In genomic region chr17:59165933-59166342, GRCh38 we compare ENCODE assay signal across 8 cellular contexts. TPM values are rescaled to one million over a fixed set of nuclear protein-coding genes. Genes with fewer than 3 reads are reported as not detected.
DNase-seq lines count a peak whose midpoint lies in the region; ATAC-seq and TF ChIP-seq lines count a peak whose summit lies in the region.

No MANE protein-coding gene starts in this region.

- intact Hi-C loops in IMR-90 (cut with micrococcal nuclease) = no loop called here

- H3K4me2 ChIP-seq in IMR-90 (ENCODE audit: low read depth, low read length) = peak overlapping the region; percentile 48; the same call in 1 of the 2 replicates

- dilution Hi-C loops in IMR-90 (cut with HindIII; ENCODE audit: low sequenced_read_pairs, unreplicated experiment) = no loop called here

- no peak overlapping the region for H3K4me3 ChIP-seq in IMR-90 (ENCODE audit: insufficient read depth, low read depth, low read length)
- no peak overlapping the region for H3K4me3 ChIP-seq in suprapubic skin

- H3K36me3 ChIP-seq in IMR-90 (ENCODE audit: control insufficient read depth, insufficient read depth, low read length) (peaks cover 1% of the 10 kb centered on the region; the same call in 1 of the 2 replicates), suprapubic skin (no peaks in the 10 kb centered on the region)

- H2BK15ac ChIP-seq in IMR-90 (ENCODE audit: low read depth, low read length) = no peak overlapping the region; the same call in 2 of the 3 replicates

- POLR2A ChIA-PET in activated naive CD8-positive, alpha-beta T cell treated with anti-CD3 and anti-CD28 coated beads, Interleukin-2, amount 10 ng/mL, durations not matched to agents 7 days and 5 days (lab: Charles Lee) = no interaction called here
- POLR2A ChIA-PET in IMR-90 (lab: Charles Lee; ENCODE audit: unreplicated experiment) = no interaction called here

- H2BK120ac ChIP-seq in IMR-90 (ENCODE audit: low read depth, low read length) = peak overlapping the region; percentile 1; the same call in 1 of the 2 replicates

- no peaks in the 10 kb centered on the region for H3K27me3 ChIP-seq in IMR-90 (ENCODE audit: control insufficient read depth, insufficient read depth, low read length)
- H3K27me3 ChIP-seq in suprapubic skin = no peaks in the 10 kb centered on the region

- no peaks in the 10 kb centered on the region for H3K9me3 Mint-ChIP-seq in activated naive CD8-positive, alpha-beta T cell treated with anti-CD3 and anti-CD28 coated beads, Interleukin-2, amount 10 ng/mL, durations not matched to agents 7 days and 5 days
- no peaks in the 10 kb centered on the region for H3K9me3 Mint-ChIP-seq in activated naive CD8-positive, alpha-beta T cell treated with anti-CD3 and anti-CD28 coated beads for 36 hours

- no peaks in the 10 kb centered on the region for H3K9me3 ChIP-seq in IMR-90 (ENCODE audit: control insufficient read depth, insufficient read depth, low read length)
- no peaks in the 10 kb centered on the region for H3K9me3 ChIP-seq in suprapubic skin

- BruUV-seq in IMR-90 (replicated peaks; lab: Mats Ljungman, UMichigan) = no TSS peak

- peak overlapping the region; percentile 6 for H2BK5ac ChIP-seq in IMR-90 (ENCODE audit: low read depth, low read length, poor library complexity, severe bottlenecking)

- H4K20me1 ChIP-seq in IMR-90 (ENCODE audit: insufficient read depth, low read length) = no peaks in the 10 kb centered on the region

- peak overlapping the region; percentile 14; the same call in 1 of the 2 replicates for H4K5ac ChIP-seq in IMR-90 (ENCODE audit: low read depth, low read length)

- in situ Hi-C loops in IMR-90 (cut with MboI; ENCODE audit: low sequenced_read_pairs) = no loop called here
- in situ Hi-C loops in T47D (cut with HindIII; ENCODE audit: low pct_unique_long_range_greater_than_20kb, low sequenced_read_pairs) = no loop called here

- no peak for TF ChIP-seq POLR2A in IMR-90 (IDR thresholded peaks at IDR 0.05; ENCODE audit: low read depth, low read length)
- TF ChIP-seq POLR2A in suprapubic skin (IDR thresholded peaks at IDR 0.05) = no peak

- H2AK9ac ChIP-seq in IMR-90 (replicated peaks; ENCODE audit: low read depth, low read length, poor library complexity) = no peak overlapping the region

- H2AK5ac ChIP-seq in IMR-90 (ENCODE audit: low read depth, low read length) = no peak overlapping the region

- H3K27ac ChIP-seq in IMR-90 (ENCODE audit: insufficient read depth, low read length) (no peak overlapping the region), suprapubic skin (no peak overlapping the region)

- peak overlapping the region; percentile 3; the same call in 1 of the 2 replicates for H3K14ac ChIP-seq in IMR-90 (replicated peaks; ENCODE audit: low read depth, low read length)

- peak overlapping the region; percentile 70; the same call in 1 of the 2 replicates for H3K18ac ChIP-seq in IMR-90 (ENCODE audit: low read depth, low read length)

- TF ChIP-seq EP300 in suprapubic skin (IDR thresholded peaks at IDR 0.05) = no peak

- 0 out of 2 replicates have a peak overlapping the region, but pooled peaks have one; percentile 9 for H2BK20ac ChIP-seq in IMR-90 (ENCODE audit: low read depth, low read length)

- no peak overlapping the region for H3K56ac ChIP-seq in IMR-90 (ENCODE audit: extremely low read depth, insufficient read depth, low read length)

- no peak overlapping the region for H4K91ac ChIP-seq in IMR-90 (ENCODE audit: insufficient read depth, low read depth, low read length)

- H3K4me3 Mint-ChIP-seq in activated naive CD8-positive, alpha-beta T cell treated with anti-CD3 and anti-CD28 coated beads, Interleukin-2, amount 10 ng/mL, durations not matched to agents 7 days and 5 days = no peak overlapping the region
- no peak overlapping the region for H3K4me3 Mint-ChIP-seq in activated naive CD8-positive, alpha-beta T cell treated with anti-CD3 and anti-CD28 coated beads for 36 hours

- no peak overlapping the region; the same call in 1 of the 2 replicates for H3K9ac ChIP-seq in IMR-90 (ENCODE audit: low read depth, low read length)

- peaks cover 23 to 42% of the 10 kb centered on the region in 2 experiments for H3K79me1 ChIP-seq in IMR-90 (ENCODE audit: low read depth in 1 of 2, low read length in 2 of 2)

- no peak overlapping the region for H2AFZ ChIP-seq in IMR-90 (replicated peaks; ENCODE audit: low read length, poor library complexity)

- peaks cover 16% of the 10 kb centered on the region for H3K36me3 Mint-ChIP-seq in activated naive CD8-positive, alpha-beta T cell treated with anti-CD3 and anti-CD28 coated beads, Interleukin-2, amount 10 ng/mL, durations not matched to agents 7 days and 5 days
- peaks cover 4% of the 10 kb centered on the region for H3K36me3 Mint-ChIP-seq in activated naive CD8-positive, alpha-beta T cell treated with anti-CD3 and anti-CD28 coated beads for 36 hours

- H3K27ac Mint-ChIP-seq in activated naive CD8-positive, alpha-beta T cell treated with anti-CD3 and anti-CD28 coated beads, Interleukin-2, amount 10 ng/mL, durations not matched to agents 7 days and 5 days = peak overlapping the region; percentile 39
- H3K27ac Mint-ChIP-seq in activated naive CD8-positive, alpha-beta T cell treated with anti-CD3 and anti-CD28 coated beads for 36 hours = no peak overlapping the region

- TF ChIP-seq CTCF in IMR-90 (conservative IDR thresholded peaks at IDR 0.05; ENCODE audit: low read depth, low read length) (peak; percentile 55), suprapubic skin (IDR thresholded peaks at IDR 0.05) (peak; percentile 38 to 64)

- H3K27me3 Mint-ChIP-seq in activated naive CD8-positive, alpha-beta T cell treated with anti-CD3 and anti-CD28 coated beads, Interleukin-2, amount 10 ng/mL, durations not matched to agents 7 days and 5 days = no peaks in the 10 kb centered on the region
- no peaks in the 10 kb centered on the region for H3K27me3 Mint-ChIP-seq in activated naive CD8-positive, alpha-beta T cell treated with anti-CD3 and anti-CD28 coated beads for 36 hours

- peak; percentile 22; the same call in 1 of the 2 replicates for TF ChIP-seq RAD21 in IMR-90 (IDR thresholded peaks at IDR 0.05; ENCODE audit: low read length)

- 0 out of 2 replicates have a peak, but pooled peaks cover 5% of the 10 kb centered on the region for H3K9me1 ChIP-seq in IMR-90 (ENCODE audit: insufficient read depth, low read length)

- H3K4ac ChIP-seq in IMR-90 (ENCODE audit: low read depth, low read length) = no peak overlapping the region

- H3K4me1 ChIP-seq in IMR-90 (ENCODE audit: control insufficient read depth, insufficient read depth, low read length) (peaks cover 3% of the 10 kb centered on the region), suprapubic skin (no peaks in the 10 kb centered on the region)

- peak overlapping the region; percentile 14 to 28; a peak in 3 of 4 replicates for H4K8ac ChIP-seq in IMR-90 (ENCODE audit: low read depth in 2 of 2, low read length in 2 of 2)

- H3K23ac ChIP-seq in IMR-90 (ENCODE audit: low read depth, low read length) = no peak overlapping the region

- WGBS in IMR-90 (ENCODE audit: extremely low coverage in 2 of 2, insufficient read length in 1 of 2), 2 experiments = 50% methylated on average over 1 of the region's 2 CpGs; no CpG with 5 or more reads in 1 of the 2 experiments
- 36% methylated on average over 2 of the region's 2 CpGs for WGBS in suprapubic skin

- peak; percentile 65 for ATAC-seq in activated naive CD8-positive, alpha-beta T cell treated with anti-CD3 and anti-CD28 coated beads, Interleukin-2, amount 10 ng/mL, durations not matched to agents 7 days and 5 days (ENCODE audit: low read depth)
- ATAC-seq in IMR-90 (ENCODE audit: low read depth) (peak; percentile 65), GM18517 (IDR thresholded peaks at IDR 0.05; ENCODE audit: unreplicated experiment) (no peak)

- CTCF ChIA-PET in IMR-90 (lab: Yijun Ruan, JAX) = interaction anchor here (1.3 kb wide), 1 partner anchor 9 kb away, joined by 4 read pairs; no protein-coding TSS in a partner anchor

- no peak for DNase-seq in activated naive CD8-positive, alpha-beta T cell treated with anti-CD3 and anti-CD28 coated beads, Interleukin-2, amount 10 ng/mL, durations not matched to agents 7 days and 5 days
- no peak for DNase-seq in activated naive CD8-positive, alpha-beta T cell treated with anti-CD3 and anti-CD28 coated beads for 36 hours
- DNase-seq in IMR-90 = peak; percentile 60
- DNase-seq in T follicular helper cell (ENCODE audit: low read depth) = peak; percentile 10
- peak; percentile 32 to 79 for DNase-seq in T47D (ENCODE audit: low read depth in 1 of 2, low spot score in 1 of 2)
- peak; percentile 78 for DNase-seq in left kidney (ENCODE audit: low read depth, low spot score)
- DNase-seq in suprapubic skin (ENCODE audit: low spot score in 2 of 2) = peak in 1 of 2 donors; percentile 71

- H3K4me1 Mint-ChIP-seq in activated naive CD8-positive, alpha-beta T cell treated with anti-CD3 and anti-CD28 coated beads, Interleukin-2, amount 10 ng/mL, durations not matched to agents 7 days and 5 days = peaks cover 6% of the 10 kb centered on the region
- H3K4me1 Mint-ChIP-seq in activated naive CD8-positive, alpha-beta T cell treated with anti-CD3 and anti-CD28 coated beads for 36 hours = peaks cover 5% of the 10 kb centered on the region

RNA-seq across cellular contexts. Expression of gene PRR11, which starts 10.4 kb away (rescaled TPM):
- 10 to 100 TPM; 54.0 to 58.1 TPM for total RNA-seq in activated naive CD8-positive, alpha-beta T cell treated with anti-CD3 and anti-CD28 coated beads, Interleukin-2, amount 10 ng/mL, durations not matched to agents 7 days and 5 days
- total RNA-seq in activated naive CD8-positive, alpha-beta T cell treated with anti-CD3 and anti-CD28 coated beads for 36 hours = 10 to 100 TPM; 66.4 to 67.3 TPM
- 8.6 and 19.7 TPM in 2 replicates for total RNA-seq in IMR-90 (2012; rRNA removed)
- polyA plus RNA-seq in IMR-90 (2012; rRNA removed) = 24.0 and 25.6 TPM in 2 replicates
- 5.9 and 16.1 TPM in 2 replicates for polyA plus RNA-seq in IMR-90 (2012; cell fraction: cytosol; rRNA removed)
- 1.4 and 4.2 TPM in 2 replicates for polyA plus RNA-seq in IMR-90 (2012; cell fraction: nucleus; rRNA removed; ENCODE audit: low replicate concordance)
- total RNA-seq in suprapubic skin = 1 to 10 TPM; 2.8 to 7.0 (median 4.4) TPM

RNA-seq across cellular contexts. Expression of gene SKA2, which starts 11.0 kb away (rescaled TPM):
- 10 to 100 TPM; 71.9 to 80.3 TPM for total RNA-seq in activated naive CD8-positive, alpha-beta T cell treated with anti-CD3 and anti-CD28 coated beads, Interleukin-2, amount 10 ng/mL, durations not matched to agents 7 days and 5 days
- total RNA-seq in activated naive CD8-positive, alpha-beta T cell treated with anti-CD3 and anti-CD28 coated beads for 36 hours = 10 to 100 TPM; 68.9 to 85.4 TPM
- 38.7 and 78.6 TPM in 2 replicates for total RNA-seq in IMR-90 (2012; rRNA removed)
- polyA plus RNA-seq in IMR-90 (2012; rRNA removed) = 21.3 and 30.4 TPM in 2 replicates
- polyA plus RNA-seq in IMR-90 (2012; cell fraction: cytosol; rRNA removed) = 5.0 and 6.5 TPM in 2 replicates
- polyA plus RNA-seq in IMR-90 (2012; cell fraction: nucleus; rRNA removed; ENCODE audit: low replicate concordance) = 0.46 and 4.2 TPM in 2 replicates
- 10 to 100 TPM; 13.5 to 34.1 (median 18.8) TPM for total RNA-seq in suprapubic skin

RNA-seq across cellular contexts. Expression of gene SMG8, which starts 43.9 kb away (rescaled TPM):
- 10 to 100 TPM; 15.8 to 16.3 TPM for total RNA-seq in activated naive CD8-positive, alpha-beta T cell treated with anti-CD3 and anti-CD28 coated beads, Interleukin-2, amount 10 ng/mL, durations not matched to agents 7 days and 5 days
- 10 to 100 TPM; 20.6 to 22.3 TPM for total RNA-seq in activated naive CD8-positive, alpha-beta T cell treated with anti-CD3 and anti-CD28 coated beads for 36 hours
- total RNA-seq in IMR-90 (2012; rRNA removed) (17.5 and 21.7 TPM in 2 replicates), suprapubic skin (10 to 100 TPM; 10.5 to 15.4 (median 12.7) TPM)
- polyA plus RNA-seq in IMR-90 (2012; rRNA removed) = 8.4 and 10.2 TPM in 2 replicates
- 4.5 and 6.1 TPM in 2 replicates for polyA plus RNA-seq in IMR-90 (2012; cell fraction: cytosol; rRNA removed)
- 2.0 and 4.9 TPM in 2 replicates for polyA plus RNA-seq in IMR-90 (2012; cell fraction: nucleus; rRNA removed; ENCODE audit: low replicate concordance)

RNA-seq across cellular contexts. Expression of gene GDPD1, which starts 54.4 kb away (rescaled TPM):
- 1 to 10 TPM; 2.7 to 3.5 TPM for total RNA-seq in activated naive CD8-positive, alpha-beta T cell treated with anti-CD3 and anti-CD28 coated beads, Interleukin-2, amount 10 ng/mL, durations not matched to agents 7 days and 5 days
- 1 to 10 TPM; 1.7 to 1.9 TPM for total RNA-seq in activated naive CD8-positive, alpha-beta T cell treated with anti-CD3 and anti-CD28 coated beads for 36 hours
- total RNA-seq in IMR-90 (2012; rRNA removed) = 0.72 and 1.1 TPM in 2 replicates
- polyA plus RNA-seq in IMR-90 (2012; rRNA removed) = 0.37 and 0.84 TPM in 2 replicates
- 0.23 and 0.27 TPM in 2 replicates for polyA plus RNA-seq in IMR-90 (2012; cell fraction: cytosol; rRNA removed)
- 0.23 and 1.0 TPM in 2 replicates for polyA plus RNA-seq in IMR-90 (2012; cell fraction: nucleus; rRNA removed; ENCODE audit: low replicate concordance)
- 1 to 10 TPM; 1.8 to 8.5 (median 4.7) TPM for total RNA-seq in suprapubic skin

RNA-seq across cellular contexts. Expression of gene TRIM37, which starts 59.3 kb away (rescaled TPM):
- 10 to 100 TPM; 25.1 to 25.5 TPM for total RNA-seq in activated naive CD8-positive, alpha-beta T cell treated with anti-CD3 and anti-CD28 coated beads, Interleukin-2, amount 10 ng/mL, durations not matched to agents 7 days and 5 days
- 10 to 100 TPM; 25.1 to 26.0 TPM for total RNA-seq in activated naive CD8-positive, alpha-beta T cell treated with anti-CD3 and anti-CD28 coated beads for 36 hours
- total RNA-seq in IMR-90 (2012; rRNA removed) (24.9 and 33.1 TPM in 2 replicates), suprapubic skin (10 to 100 TPM; 11.1 to 18.3 (median 14.6) TPM)
- 9.4 and 12.1 TPM in 2 replicates for polyA plus RNA-seq in IMR-90 (2012; rRNA removed)
- 3.0 and 5.6 TPM in 2 replicates for polyA plus RNA-seq in IMR-90 (2012; cell fraction: cytosol; rRNA removed)
- polyA plus RNA-seq in IMR-90 (2012; cell fraction: nucleus; rRNA removed; ENCODE audit: low replicate concordance) = 3.1 and 12.9 TPM in 2 replicates

Comparison
In these comparisons a context has a peak if more than half of its experiments do, and no peak if none do; other contexts are left out.
1. DNase-seq: peak in IMR-90 (single experiment), T follicular helper cell (single experiment), T47D (2 of 2) and left kidney (single experiment); none in activated naive CD8-positive, alpha-beta T cell treated with anti-CD3 and anti-CD28 coated beads, Interleukin-2, amount 10 ng/mL, durations not matched to agents 7 days and 5 days (single experiment) and activated naive CD8-positive, alpha-beta T cell treated with anti-CD3 and anti-CD28 coated beads for 36 hours (single experiment).